ENCODE assay signal across 2 cellular contexts in genomic region chr6:11714116-11714797, GRCh38.
TF ChIP-seq lines count a peak whose summit lies in the region.

No MANE protein-coding gene starts in this region.

TF ChIP-seq in SK-N-SH treated with all-trans-retinoic acid at 6 μM for 48 hours, 23 proteins besides CTCF, POLR2A, EP300 and RAD21 (continued from another document):
- TF ChIP-seq POU6F1 (CRISPR knock-in tag; IDR thresholded peaks at IDR 0.05; ENCODE audit: borderline replicate concordance, low read depth) (no peak), TCF4 (CRISPR knock-in tag; IDR thresholded peaks at IDR 0.05; ENCODE audit: borderline replicate concordance) (no peak), ARNTL (CRISPR knock-in tag; IDR thresholded peaks at IDR 0.05; ENCODE audit: borderline replicate concordance, low read depth) (no peak), TSHZ2 (CRISPR knock-in tag; IDR thresholded peaks at IDR 0.05) (no peak), OSR1 (CRISPR knock-in tag; IDR thresholded peaks at IDR 0.05) (no peak), ZNF70 (CRISPR knock-in tag; IDR thresholded peaks at IDR 0.05) (no peak), ZFP3 (CRISPR knock-in tag; IDR thresholded peaks at IDR 0.05) (no peak), SNAI2 (CRISPR knock-in tag; IDR thresholded peaks at IDR 0.05) (no peak), ISL1 (CRISPR knock-in tag; IDR thresholded peaks at IDR 0.05) (no peak), CREB5 (CRISPR knock-in tag; IDR thresholded peaks at IDR 0.05; ENCODE audit: low read depth) (no peak), ZNF8 (CRISPR knock-in tag; IDR thresholded peaks at IDR 0.05) (no peak), GLIS3 (CRISPR knock-in tag; IDR thresholded peaks at IDR 0.05) (no peak), ZFP30 (CRISPR knock-in tag; IDR thresholded peaks at IDR 0.05) (no peak), ESRRG (CRISPR knock-in tag; IDR thresholded peaks at IDR 0.05) (no peak), ZC3H10 (CRISPR knock-in tag; IDR thresholded peaks at IDR 0.05) (no peak), PPARA (CRISPR knock-in tag; IDR thresholded peaks at IDR 0.05; ENCODE audit: borderline replicate concordance) (no peak)

TF ChIP-seq in SK-N-SH, 30 proteins besides CTCF, POLR2A, EP300 and RAD21 (continued from another document):
- TF ChIP-seq RFX5 (IDR thresholded peaks at IDR 0.05; ENCODE audit: low read length), result no peak
- TF ChIP-seq, protein P1, sequence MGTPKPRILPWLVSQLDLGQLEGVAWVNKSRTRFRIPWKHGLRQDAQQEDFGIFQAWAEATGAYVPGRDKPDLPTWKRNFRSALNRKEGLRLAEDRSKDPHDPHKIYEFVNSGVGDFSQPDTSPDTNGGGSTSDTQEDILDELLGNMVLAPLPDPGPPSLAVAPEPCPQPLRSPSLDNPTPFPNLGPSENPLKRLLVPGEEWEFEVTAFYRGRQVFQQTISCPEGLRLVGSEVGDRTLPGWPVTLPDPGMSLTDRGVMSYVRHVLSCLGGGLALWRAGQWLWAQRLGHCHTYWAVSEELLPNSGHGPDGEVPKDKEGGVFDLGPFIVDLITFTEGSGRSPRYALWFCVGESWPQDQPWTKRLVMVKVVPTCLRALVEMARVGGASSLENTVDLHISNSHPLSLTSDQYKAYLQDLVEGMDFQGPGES (IDR thresholded peaks at IDR 0.05; ENCODE audit: low read depth, low read length), result no peak
TF ChIP-seq in SK-N-SH: peak in this region for 0.
